14 cellular contexts compared by ENCODE assay signal in the genomic region with DNA sequence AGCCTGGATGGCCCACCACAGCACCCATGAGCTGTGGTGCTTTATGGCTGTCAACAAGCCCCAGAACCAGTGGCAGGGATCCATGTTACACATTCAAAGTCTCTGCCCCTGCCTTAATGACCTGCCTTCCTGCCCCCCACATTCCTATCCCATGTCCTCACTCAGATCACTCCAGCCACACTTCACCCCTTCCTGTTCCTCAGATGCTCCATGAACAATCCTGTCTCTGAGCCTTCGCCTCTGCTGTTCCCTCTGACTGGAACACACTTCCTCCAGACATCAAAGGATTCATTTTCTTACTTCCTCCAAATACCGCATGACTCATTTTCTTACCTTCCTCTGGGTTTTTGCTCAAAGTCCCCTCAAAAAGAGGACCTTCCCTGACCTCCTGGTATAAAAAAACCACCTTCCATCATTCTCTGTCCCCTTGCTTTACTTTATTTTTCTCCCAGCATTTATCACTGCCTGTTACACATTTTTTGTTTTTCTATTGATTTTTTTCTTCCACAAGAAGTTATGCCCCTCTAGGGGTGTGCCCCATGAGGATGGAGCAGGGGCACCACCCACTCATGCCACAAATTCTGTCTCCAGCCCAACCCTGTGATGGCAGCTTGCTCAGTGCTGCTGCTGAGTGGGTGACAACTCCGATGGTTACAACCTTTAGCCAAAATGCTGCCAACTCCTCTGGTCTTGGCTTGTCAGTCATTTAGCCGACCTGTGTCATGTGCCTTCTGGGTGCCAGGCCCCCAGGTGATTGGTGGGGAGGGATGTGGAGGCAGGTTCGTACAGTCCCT. TPM values are rescaled to one million over a fixed set of nuclear protein-coding genes. Genes with fewer than 3 reads are reported as not detected.
DNase-seq lines count a peak whose midpoint lies in the region; ATAC-seq and TF ChIP-seq lines count a peak whose summit lies in the region.
"Had no signal": no experiment of that assay in that cellular context is flagged by ENCODE, and none has a peak within 500 bp of the region (broad histone marks: within the 10 kb centered on the region; RNA-seq: fewer than 3 reads in every experiment).

No MANE protein-coding gene starts in this region.

- H3K4me3 ChIP-seq in RWPE2 (ENCODE audit: severe bottlenecking): no peak overlapping the region
- H3K4me3 ChIP-seq in fibroblast of villous mesenchyme (ENCODE audit: low read depth, low read length): no peak overlapping the region
- H3K4me3 ChIP-seq: lower lobe of right lung, pancreas had no signal

- DNase-seq in HT-29 (ENCODE audit: low spot score) (peak; percentile 8), RWPE2 (ENCODE audit: low spot score) (no peak), fibroblast of villous mesenchyme (ENCODE audit: low read depth) (peak; percentile 17), NCI-H2081 treated with DMSO at 0.1 percent for 48 hours (lab: John Stamatoyannopoulos, UW) (no peak), type B pancreatic cell (ENCODE audit: extremely low spot score, unreplicated experiment) (no peak), NCI-H748 treated with DMSO at 0.1 percent for 48 hours (lab: John Stamatoyannopoulos, UW) (no peak)
- no peak for DNase-seq in stimulated activated naive CD8-positive, alpha-beta T cell treated with anti-CD3 and anti-CD28 coated beads, Interleukin-15, Interleukin-2, amounts not matched to agents 100 U/mL and 50 U/mL, for 24 hours
- DNase-seq: activated T-cell treated with anti-CD3 and anti-CD28 coated beads for 4 hours; amygdala; H7; lower lobe of right lung; pancreas; stimulated activated CD4-positive, alpha-beta T cell treated with anti-CD3 and anti-CD28 coated beads, Interleukin-2, amount 100 ng/mL, for 24 hours; stimulated activated naive CD4-positive, alpha-beta T cell treated with Interleukin-2 at 50 U/mL for 16 hours had no signal

- no peak overlapping the region for H3K4me3 Mint-ChIP-seq in type B pancreatic cell

- peak; percentile 31; the same call in 1 of the 3 replicates for ATAC-seq in RWPE2 (ENCODE audit: low read depth)
- peak; percentile 19 for ATAC-seq in stimulated activated naive CD8-positive, alpha-beta T cell treated with anti-CD3 and anti-CD28 coated beads, Interleukin-15, Interleukin-2, amounts not matched to agents 100 U/mL and 50 U/mL, for 24 hours
- ATAC-seq: lower lobe of right lung, pancreas had no signal

- H3K9me3 ChIP-seq in RWPE2 (ENCODE audit: severe bottlenecking): no peaks in the 10 kb centered on the region
- H3K9me3 ChIP-seq: lower lobe of right lung, pancreas had no signal

- no peak overlapping the region for H3K27ac ChIP-seq in RWPE2 (ENCODE audit: poor library complexity, severe bottlenecking)
- H3K27ac ChIP-seq: lower lobe of right lung, pancreas had no signal

- TF ChIP-seq CTCF in RWPE2 (IDR thresholded peaks at IDR 0.05; ENCODE audit: poor library complexity, severe bottlenecking) (no peak), fibroblast of villous mesenchyme (IDR thresholded peaks at IDR 0.05; ENCODE audit: insufficient read depth, low read depth, low read length) (no peak), type B pancreatic cell (conservative IDR thresholded peaks at IDR 0.05) (no peak)

- H3K4me1 ChIP-seq in RWPE2 (ENCODE audit: insufficient read depth, poor library complexity, severe bottlenecking): no peaks in the 10 kb centered on the region
- H3K4me1 ChIP-seq: pancreas had no signal

- peaks cover 15% of the 10 kb centered on the region for H3K36me3 Mint-ChIP-seq in type B pancreatic cell

- no peaks in the 10 kb centered on the region for H3K36me3 ChIP-seq in RWPE2 (ENCODE audit: low read depth)
- H3K36me3 ChIP-seq: lower lobe of right lung, pancreas had no signal

- H3K27me3 Mint-ChIP-seq in type B pancreatic cell: peaks cover 31% of the 10 kb centered on the region

- no peak overlapping the region for H3K27ac Mint-ChIP-seq in type B pancreatic cell

- no peaks in the 10 kb centered on the region for H3K27me3 ChIP-seq in RWPE2 (ENCODE audit: insufficient read depth, poor library complexity, severe bottlenecking)
- H3K27me3 ChIP-seq: pancreas had no signal

- peaks cover 12% of the 10 kb centered on the region for H3K9me3 Mint-ChIP-seq in type B pancreatic cell

- peaks cover 16% of the 10 kb centered on the region for H3K4me1 Mint-ChIP-seq in type B pancreatic cell (ENCODE audit: unreplicated experiment)

RNA-seq across cellular contexts. Expression of a gene that starts 18.2 kb away (rescaled TPM):
- 0.05 and 0.18 TPM in 2 replicates for total RNA-seq in HT-29 (2014; rRNA removed; shearing (Covaris generic))
- total RNA-seq in fibroblast of villous mesenchyme (3.5 and 5.8 TPM in 2 replicates), type B pancreatic cell (ENCODE audit: low replicate concordance) (0.43 and 18.6 TPM in 2 replicates)

Comparison
In these comparisons a context has a peak if more than half of its experiments do, and no peak if none do; other contexts are left out.
1. DNase-seq: peak in HT-29 (single experiment) and fibroblast of villous mesenchyme (single experiment); none in RWPE2 (single experiment), stimulated activated naive CD8-positive, alpha-beta T cell treated with anti-CD3 and anti-CD28 coated beads, Interleukin-15, Interleukin-2, amounts not matched to agents 100 U/mL and 50 U/mL, for 24 hours (single experiment), NCI-H2081 treated with DMSO at 0.1 percent for 48 hours (single experiment), type B pancreatic cell (single experiment) and NCI-H748 treated with DMSO at 0.1 percent for 48 hours (single experiment).